In genomic region chr17:81346090-81346907, GRCh38 we compare ENCODE assay signal across 1 cellular context.
TF ChIP-seq lines count a peak whose summit lies in the region.

No MANE protein-coding gene starts in this region.

TF ChIP-seq in K562, 482 proteins besides CTCF, POLR2A, EP300 and RAD21 (continued from another document and continues in another):
- TF ChIP-seq, protein P1, sequence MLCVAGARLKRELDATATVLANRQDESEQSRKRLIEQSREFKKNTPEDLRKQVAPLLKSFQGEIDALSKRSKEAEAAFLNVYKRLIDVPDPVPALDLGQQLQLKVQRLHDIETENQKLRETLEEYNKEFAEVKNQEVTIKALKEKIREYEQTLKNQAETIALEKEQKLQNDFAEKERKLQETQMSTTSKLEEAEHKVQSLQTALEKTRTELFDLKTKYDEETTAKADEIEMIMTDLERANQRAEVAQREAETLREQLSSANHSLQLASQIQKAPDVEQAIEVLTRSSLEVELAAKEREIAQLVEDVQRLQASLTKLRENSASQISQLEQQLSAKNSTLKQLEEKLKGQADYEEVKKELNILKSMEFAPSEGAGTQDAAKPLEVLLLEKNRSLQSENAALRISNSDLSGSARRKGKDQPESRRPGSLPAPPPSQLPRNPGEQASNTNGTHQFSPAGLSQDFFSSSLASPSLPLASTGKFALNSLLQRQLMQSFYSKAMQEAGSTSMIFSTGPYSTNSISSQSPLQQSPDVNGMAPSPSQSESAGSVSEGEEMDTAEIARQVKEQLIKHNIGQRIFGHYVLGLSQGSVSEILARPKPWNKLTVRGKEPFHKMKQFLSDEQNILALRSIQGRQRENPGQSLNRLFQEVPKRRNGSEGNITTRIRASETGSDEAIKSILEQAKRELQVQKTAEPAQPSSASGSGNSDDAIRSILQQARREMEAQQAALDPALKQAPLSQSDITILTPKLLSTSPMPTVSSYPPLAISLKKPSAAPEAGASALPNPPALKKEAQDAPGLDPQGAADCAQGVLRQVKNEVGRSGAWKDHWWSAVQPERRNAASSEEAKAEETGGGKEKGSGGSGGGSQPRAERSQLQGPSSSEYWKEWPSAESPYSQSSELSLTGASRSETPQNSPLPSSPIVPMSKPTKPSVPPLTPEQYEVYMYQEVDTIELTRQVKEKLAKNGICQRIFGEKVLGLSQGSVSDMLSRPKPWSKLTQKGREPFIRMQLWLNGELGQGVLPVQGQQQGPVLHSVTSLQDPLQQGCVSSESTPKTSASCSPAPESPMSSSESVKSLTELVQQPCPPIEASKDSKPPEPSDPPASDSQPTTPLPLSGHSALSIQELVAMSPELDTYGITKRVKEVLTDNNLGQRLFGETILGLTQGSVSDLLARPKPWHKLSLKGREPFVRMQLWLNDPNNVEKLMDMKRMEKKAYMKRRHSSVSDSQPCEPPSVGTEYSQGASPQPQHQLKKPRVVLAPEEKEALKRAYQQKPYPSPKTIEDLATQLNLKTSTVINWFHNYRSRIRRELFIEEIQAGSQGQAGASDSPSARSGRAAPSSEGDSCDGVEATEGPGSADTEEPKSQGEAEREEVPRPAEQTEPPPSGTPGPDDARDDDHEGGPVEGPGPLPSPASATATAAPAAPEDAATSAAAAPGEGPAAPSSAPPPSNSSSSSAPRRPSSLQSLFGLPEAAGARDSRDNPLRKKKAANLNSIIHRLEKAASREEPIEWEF (CRISPR knock-in tag; IDR thresholded peaks at IDR 0.05) = no peak
- TF ChIP-seq POLR2H (tag; IDR thresholded peaks at IDR 0.05; ENCODE audit: low read depth) (no peak; the same call in 1 of the 2 replicates), PPARD (CRISPR knock-in tag; IDR thresholded peaks at IDR 0.05) (no peak), HIVEP1 (CRISPR knock-in tag; IDR thresholded peaks at IDR 0.05) (no peak), SMAD1 (IDR thresholded peaks at IDR 0.05; ENCODE audit: low read depth, low read length, partially characterized antibody) (peak; percentile 64), MYNN (IDR thresholded peaks at IDR 0.05) (no peak), MYNN (CRISPR knock-in tag; IDR thresholded peaks at IDR 0.05) (no peak), E2F6 (IDR thresholded peaks at IDR 0.05; ENCODE audit: borderline replicate concordance in 1 of 2, extremely low read depth in 1 of 2, insufficient read depth in 1 of 2, insufficient read length in 1 of 2, low read depth in 1 of 2, low read length in 1 of 2, poor library complexity in 1 of 2, severe bottlenecking in 1 of 2) (peak in 1 of 2 experiments; percentile 48), NEUROD1 (IDR thresholded peaks at IDR 0.05; ENCODE audit: borderline replicate concordance, low read depth, low read length, partially characterized antibody) (peak; percentile 74), BCL6 (CRISPR knock-in tag; IDR thresholded peaks at IDR 0.05) (no peak), POLR2B (IDR thresholded peaks at IDR 0.05; ENCODE audit: low read depth, partially characterized antibody) (peak; percentile 93), ZBTB34 (CRISPR knock-in tag; IDR thresholded peaks at IDR 0.05) (no peak), NR2C2 (CRISPR knock-in tag; IDR thresholded peaks at IDR 0.05) (no peak), NR2C2 (tag; IDR thresholded peaks at IDR 0.05) (peak; percentile 34; the same call in 1 of the 2 replicates), ERF (CRISPR knock-in tag; IDR thresholded peaks at IDR 0.05) (0 out of 2 replicates have a peak, but pooled peaks have one; percentile 42), ZNF695 (CRISPR knock-in tag; IDR thresholded peaks at IDR 0.05) (no peak), ZNF609 (CRISPR knock-in tag; IDR thresholded peaks at IDR 0.05; ENCODE audit: borderline replicate concordance) (no peak), ESRRA (IDR thresholded peaks at IDR 0.05; ENCODE audit: borderline replicate concordance, low read depth) (peak; percentile 37; the same call in 1 of the 2 replicates), CXXC5 (CRISPR knock-in tag; IDR thresholded peaks at IDR 0.05) (peak; percentile 52), PRPF4 (IDR thresholded peaks at IDR 0.05; ENCODE audit: insufficient read depth, low read depth, low read length, poor library complexity, severe bottlenecking) (peak; percentile 19), NCOR1 (IDR thresholded peaks at IDR 0.05) (no peak), PML (IDR thresholded peaks at IDR 0.05; ENCODE audit: low read length) (peak; percentile 42; the same call in 1 of the 2 replicates), NR0B1 (IDR thresholded peaks at IDR 0.05; ENCODE audit: partially characterized antibody) (no peak), MAZ (CRISPR knock-in tag; conservative IDR thresholded peaks at IDR 0.05 in 1 of 2, IDR thresholded peaks at IDR 0.05 in 1 of 2) (peak; percentile 24 to 76; a peak in 2 of 4 replicates), RREB1 (CRISPR knock-in tag; IDR thresholded peaks at IDR 0.05) (no peak), RBM34 (IDR thresholded peaks at IDR 0.05; ENCODE audit: borderline replicate concordance, insufficient read depth, low read length) (0 out of 2 replicates have a peak, but pooled peaks have one; percentile 42), SAP30 (IDR thresholded peaks at IDR 0.05; ENCODE audit: borderline replicate concordance, insufficient read depth, low read depth, low read length, poor library complexity, severe bottlenecking) (peak; percentile 69), HLTF (IDR thresholded peaks at IDR 0.05) (peak; percentile 66; the same call in 1 of the 2 replicates), ZNF263 (CRISPR knock-in tag; IDR thresholded peaks at IDR 0.05; ENCODE audit: borderline replicate concordance) (peak; percentile 61; the same call in 1 of the 2 replicates), SP2 (IDR thresholded peaks at IDR 0.05; ENCODE audit: extremely low read depth, low read depth, low read length, poor library complexity, severe bottlenecking) (peak; percentile 23), CBX5 (IDR thresholded peaks at IDR 0.05; ENCODE audit: borderline replicate concordance, low read depth) (no peak), BRCA1 (IDR thresholded peaks at IDR 0.05) (no peak), BRCA1 (CRISPR knock-in tag; IDR thresholded peaks at IDR 0.05) (no peak), SP1 (CRISPR knock-in tag; IDR thresholded peaks at IDR 0.05) (peak; percentile 75), ZNF311 (CRISPR knock-in tag; IDR thresholded peaks at IDR 0.05) (no peak), NR3C1 (CRISPR knock-in tag; IDR thresholded peaks at IDR 0.05) (no peak), SETDB1 (IDR thresholded peaks at IDR 0.05; ENCODE audit: low read length) (no peak), NCOA1 (IDR thresholded peaks at IDR 0.05; ENCODE audit: low read depth) (no peak)
- TF ChIP-seq, protein P2, sequence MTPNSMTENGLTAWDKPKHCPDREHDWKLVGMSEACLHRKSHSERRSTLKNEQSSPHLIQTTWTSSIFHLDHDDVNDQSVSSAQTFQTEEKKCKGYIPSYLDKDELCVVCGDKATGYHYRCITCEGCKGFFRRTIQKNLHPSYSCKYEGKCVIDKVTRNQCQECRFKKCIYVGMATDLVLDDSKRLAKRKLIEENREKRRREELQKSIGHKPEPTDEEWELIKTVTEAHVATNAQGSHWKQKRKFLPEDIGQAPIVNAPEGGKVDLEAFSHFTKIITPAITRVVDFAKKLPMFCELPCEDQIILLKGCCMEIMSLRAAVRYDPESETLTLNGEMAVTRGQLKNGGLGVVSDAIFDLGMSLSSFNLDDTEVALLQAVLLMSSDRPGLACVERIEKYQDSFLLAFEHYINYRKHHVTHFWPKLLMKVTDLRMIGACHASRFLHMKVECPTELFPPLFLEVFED (CRISPR knock-in tag; conservative IDR thresholded peaks at IDR 0.05) = no peak
- TF ChIP-seq, protein P3, sequence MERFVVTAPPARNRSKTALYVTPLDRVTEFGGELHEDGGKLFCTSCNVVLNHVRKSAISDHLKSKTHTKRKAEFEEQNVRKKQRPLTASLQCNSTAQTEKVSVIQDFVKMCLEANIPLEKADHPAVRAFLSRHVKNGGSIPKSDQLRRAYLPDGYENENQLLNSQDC (CRISPR knock-in tag; IDR thresholded peaks at IDR 0.05) = 0 out of 2 replicates have a peak, but pooled peaks have one; percentile 33
